In genomic region chr11:9574806-9575530, GRCh38 we compare ENCODE assay signal across 8 cellular contexts. TPM values are rescaled to one million over a fixed set of nuclear protein-coding genes. Genes with fewer than 3 reads are reported as not detected.
A peak's percentile ranks its signal among the peaks of the same experiment; 100 is the strongest.
DNase-seq lines count a peak whose midpoint lies in the region; ATAC-seq and TF ChIP-seq lines count a peak whose summit lies in the region.

No MANE protein-coding gene starts in this region.

- no peak for TF ChIP-seq CTCF in body of pancreas (IDR thresholded peaks at IDR 0.05)

- no peaks in the 10 kb centered on the region for H3K36me3 ChIP-seq in body of pancreas (replicated peaks in 1 of 2; ENCODE audit: insufficient read depth in 1 of 2, low read depth in 2 of 2)
- peaks cover 40% of the 10 kb centered on the region for H3K36me3 ChIP-seq in iPS-18a (ENCODE audit: control insufficient read depth, low read depth, low read length)
- peaks cover 23% of the 10 kb centered on the region for H3K36me3 ChIP-seq in skeletal muscle satellite cell (ENCODE audit: insufficient read depth, low read length)

- DNase-seq in DMS114 treated with DMSO at 0.1 percent for 48 hours (lab: John Stamatoyannopoulos, UW; ENCODE audit: unreplicated experiment) (peak; percentile 39), HT1080 (ENCODE audit: low read depth) (peak; percentile 81), body of pancreas (peak; percentile 41 to 70 (median 58))
- no peak for DNase-seq in stimulated activated CD8-positive, alpha-beta memory T cell treated with anti-CD3 and anti-CD28 coated beads, Interleukin-4, amount 100 ng/mL, for 48 hours

- peak overlapping the region in 1 of 2 donors; percentile 36 for H3K4me3 ChIP-seq in body of pancreas
- H3K4me3 ChIP-seq in iPS-18a (ENCODE audit: low read length): peak overlapping the region; percentile 97
- peak overlapping the region; percentile 80 for H3K4me3 ChIP-seq in skeletal muscle satellite cell (ENCODE audit: low read length)

- H3K4me2 ChIP-seq in skeletal muscle satellite cell (ENCODE audit: low read length): peak overlapping the region; percentile 84

- H3K4me1 ChIP-seq in body of pancreas (peaks cover 27% of the 10 kb centered on the region), iPS-18a (ENCODE audit: control insufficient read depth, low read depth, low read length) (peaks cover 10% of the 10 kb centered on the region), skeletal muscle satellite cell (ENCODE audit: control insufficient read depth, insufficient read depth, low read length) (peaks cover 43% of the 10 kb centered on the region)

- H3K9me3 ChIP-seq in body of pancreas (no peaks in the 10 kb centered on the region), iPS-18a (ENCODE audit: control insufficient read depth, low read depth, low read length) (no peaks in the 10 kb centered on the region), skeletal muscle satellite cell (replicated peaks; ENCODE audit: low read length) (no peaks in the 10 kb centered on the region)

- WGBS in body of pancreas, 2 donors: 0 to 1% methylated on average over 26 to 34 of the region's 34 CpGs

- peak overlapping the region; percentile 71 for H3K9ac ChIP-seq in iPS-18a (ENCODE audit: low read length)
- peak overlapping the region; percentile 96 for H3K9ac ChIP-seq in skeletal muscle satellite cell (ENCODE audit: low read depth, low read length)

- peak overlapping the region; percentile 87 to 99 (median 94) for H3K27ac ChIP-seq in body of pancreas
- peak overlapping the region; percentile 44 for H3K27ac ChIP-seq in iPS-18a (ENCODE audit: low read length)

- peak in 2 of 3 donors; percentile 42 to 50 for TF ChIP-seq POLR2A in body of pancreas (IDR thresholded peaks at IDR 0.05)

- H3K27me3 ChIP-seq in body of pancreas (no peaks in the 10 kb centered on the region), iPS-18a (ENCODE audit: control insufficient read depth, insufficient read depth, low read length) (no peaks in the 10 kb centered on the region), skeletal muscle satellite cell (ENCODE audit: control insufficient read depth, insufficient read depth, low read length) (no peaks in the 10 kb centered on the region)

- intact Hi-C loops in body of pancreas (cut with DNase I): no loop called here

- ATAC-seq in body of pancreas (no peak), HG03196 (IDR thresholded peaks at IDR 0.05; ENCODE audit: unreplicated experiment) (no peak)

TF ChIP-seq in PFSK-1, 5 proteins besides CTCF, POLR2A, EP300 and RAD21:
- TF ChIP-seq REST (IDR thresholded peaks at IDR 0.05; ENCODE audit: insufficient read depth in 1 of 2, low read depth in 2 of 2, low read length in 2 of 2) (no peak; a peak in 1 of 4 replicates), POLR2AphosphoS5 (IDR thresholded peaks at IDR 0.05; ENCODE audit: low read depth, low read length) (peak; percentile 61; the same call in 1 of the 2 replicates), SIN3A (IDR thresholded peaks at IDR 0.05; ENCODE audit: borderline replicate concordance, insufficient read depth, low read length) (peak; percentile 87; the same call in 1 of the 2 replicates), FOXP2 (optimal IDR thresholded peaks at IDR 0.05; ENCODE audit: borderline replicate concordance, extremely low read depth, extremely low read length, insufficient read depth) (no peak)
TF ChIP-seq in PFSK-1: peak in this region for 2.

RNA-seq across cellular contexts. Expression of gene WEE1, which starts 1.5 kb away (rescaled TPM):
- 37.5 and 39.0 TPM in 2 replicates for total RNA-seq in HT1080 (2014; rRNA removed; shearing (Covaris generic))
- 27.1 and 37.1 TPM in 2 replicates for polyA plus RNA-seq in HT1080 (2015; cell fraction: cytosol; rRNA removed)
- 92.4 and 105 TPM in 2 replicates for polyA plus RNA-seq in HT1080 (2015; cell fraction: nucleus; rRNA removed)
- polyA plus RNA-seq in PFSK-1 (2012; ENCODE audit: insufficient read length, low read depth): 16.8 TPM
- total RNA-seq in body of pancreas: 10 to 100 TPM; 11.2 to 16.8 TPM
- 13.1 and 14.7 TPM in 2 replicates for total RNA-seq in skeletal muscle satellite cell (2012; rRNA removed)
